8 cellular contexts compared by ENCODE assay signal in genomic region chr16:1812732-1813163, GRCh38. TPM values are rescaled to one million over a fixed set of nuclear protein-coding genes. Genes with fewer than 3 reads are reported as not detected.
DNase-seq lines count a peak whose midpoint lies in the region; ATAC-seq and TF ChIP-seq lines count a peak whose summit lies in the region.

No MANE protein-coding gene starts in this region.

- H3K4me1 Mint-ChIP-seq in activated CD8-positive, alpha-beta memory T cell treated with anti-CD3 and anti-CD28 coated beads, Interleukin-2, amount 10 ng/mL, durations not matched to agents 7 days and 5 days = no peaks in the 10 kb centered on the region

- peaks cover 8% of the 10 kb centered on the region for H3K36me3 Mint-ChIP-seq in activated CD8-positive, alpha-beta memory T cell treated with anti-CD3 and anti-CD28 coated beads, Interleukin-2, amount 10 ng/mL, durations not matched to agents 7 days and 5 days

- H3K4me3 ChIP-seq in fibroblast of the aortic adventitia (ENCODE audit: low read depth, low read length) (no peak overlapping the region), parathyroid adenoma (ENCODE audit: low read depth, low read length) (no peak overlapping the region)

- peak; percentile 52 for DNase-seq in activated CD8-positive, alpha-beta memory T cell treated with anti-CD3 and anti-CD28 coated beads, Interleukin-2, amount 10 ng/mL, durations not matched to agents 7 days and 5 days
- no peak for DNase-seq in activated CD8-positive, alpha-beta memory T cell treated with anti-CD3 and anti-CD28 coated beads for 24 hours
- DNase-seq in NCI-H69 (lab: John Stamatoyannopoulos, UW) (peak; percentile 99), activated T-helper 1 cell treated with Interleukin-2 at 50 U/mL for 16 hours (ENCODE audit: low read depth) (peak; percentile 24), fibroblast of the aortic adventitia (ENCODE audit: low read depth) (peak; percentile 79)

- no peak overlapping the region for H2AFZ ChIP-seq in parathyroid adenoma

- H3K27me3 Mint-ChIP-seq in activated CD8-positive, alpha-beta memory T cell treated with anti-CD3 and anti-CD28 coated beads, Interleukin-2, amount 10 ng/mL, durations not matched to agents 7 days and 5 days = no peaks in the 10 kb centered on the region

- no peak overlapping the region for H3K9ac ChIP-seq in parathyroid adenoma

- no peaks in the 10 kb centered on the region for H3K9me3 ChIP-seq in parathyroid adenoma (ENCODE audit: control insufficient read depth, low read length)

- no peaks in the 10 kb centered on the region for H3K36me3 ChIP-seq in parathyroid adenoma (ENCODE audit: control insufficient read depth, insufficient read depth, low read length)

- H3K4me2 ChIP-seq in parathyroid adenoma (ENCODE audit: low read length) = no peak overlapping the region

- no peaks in the 10 kb centered on the region for H3K9me3 Mint-ChIP-seq in activated CD8-positive, alpha-beta memory T cell treated with anti-CD3 and anti-CD28 coated beads, Interleukin-2, amount 10 ng/mL, durations not matched to agents 7 days and 5 days (ENCODE audit: low read depth)

- peaks cover 16% of the 10 kb centered on the region for H3K79me2 ChIP-seq in parathyroid adenoma

- TF ChIP-seq CTCF in fibroblast of the aortic adventitia (IDR thresholded peaks at IDR 0.05; ENCODE audit: insufficient read depth, low read length) (peak; percentile 63), parathyroid adenoma (IDR thresholded peaks at IDR 0.05) (peak; percentile 32)

- no peaks in the 10 kb centered on the region for H3K27me3 ChIP-seq in parathyroid adenoma (ENCODE audit: control insufficient read depth, insufficient read depth, low read length)

- CTCF ChIA-PET in activated CD8-positive, alpha-beta memory T cell treated with anti-CD3 and anti-CD28 coated beads, Interleukin-2, amount 10 ng/mL, durations not matched to agents 7 days and 5 days (lab: Charles Lee) = no interaction called here

- no peak overlapping the region for H3K27ac Mint-ChIP-seq in activated CD8-positive, alpha-beta memory T cell treated with anti-CD3 and anti-CD28 coated beads, Interleukin-2, amount 10 ng/mL, durations not matched to agents 7 days and 5 days

- peak; percentile 74 for ATAC-seq in activated CD8-positive, alpha-beta memory T cell treated with anti-CD3 and anti-CD28 coated beads, Interleukin-2, amount 10 ng/mL, durations not matched to agents 7 days and 5 days
- ATAC-seq in GM18873 (IDR thresholded peaks at IDR 0.05; ENCODE audit: low FRiP score, unreplicated experiment) (no peak), GM21717 (IDR thresholded peaks at IDR 0.05; ENCODE audit: unreplicated experiment) (no peak)

- H3K27ac ChIP-seq in parathyroid adenoma = no peak overlapping the region

- no peak overlapping the region for H3K4me3 Mint-ChIP-seq in activated CD8-positive, alpha-beta memory T cell treated with anti-CD3 and anti-CD28 coated beads, Interleukin-2, amount 10 ng/mL, durations not matched to agents 7 days and 5 days

- H3K4me1 ChIP-seq in parathyroid adenoma = no peaks in the 10 kb centered on the region

RNA-seq across cellular contexts. Expression of gene HAGH, which starts 13.9 kb away (rescaled TPM):
- total RNA-seq in activated CD8-positive, alpha-beta memory T cell treated with anti-CD3 and anti-CD28 coated beads, Interleukin-2, amount 10 ng/mL, durations not matched to agents 7 days and 5 days = 10 to 100 TPM; 44.1 to 44.2 TPM
- 12.1 and 21.9 TPM in 2 replicates for total RNA-seq in fibroblast of the aortic adventitia (ENCODE audit: low replicate concordance)

RNA-seq across cellular contexts. Expression of gene FAHD1, which starts 14.3 kb away (rescaled TPM):
- 10 to 100 TPM; 11.3 to 12.9 TPM for total RNA-seq in activated CD8-positive, alpha-beta memory T cell treated with anti-CD3 and anti-CD28 coated beads, Interleukin-2, amount 10 ng/mL, durations not matched to agents 7 days and 5 days
- total RNA-seq in fibroblast of the aortic adventitia (ENCODE audit: low replicate concordance) = 36.7 and 204 TPM in 2 replicates

RNA-seq across cellular contexts. Expression of gene IGFALS, which starts 19.2 kb away (rescaled TPM):
- total RNA-seq in activated CD8-positive, alpha-beta memory T cell treated with anti-CD3 and anti-CD28 coated beads, Interleukin-2, amount 10 ng/mL, durations not matched to agents 7 days and 5 days = not detected
- total RNA-seq in fibroblast of the aortic adventitia (ENCODE audit: low replicate concordance) = 0.16 and 0.27 TPM in 2 replicates

RNA-seq across cellular contexts. Expression of gene NUBP2, which starts 30.0 kb away (rescaled TPM):
- 10 to 100 TPM; 52.5 to 64.0 TPM for total RNA-seq in activated CD8-positive, alpha-beta memory T cell treated with anti-CD3 and anti-CD28 coated beads, Interleukin-2, amount 10 ng/mL, durations not matched to agents 7 days and 5 days
- total RNA-seq in fibroblast of the aortic adventitia (ENCODE audit: low replicate concordance) = 21.8 and 44.6 TPM in 2 replicates

RNA-seq across cellular contexts. Expression of gene SPSB3, which starts 30.4 kb away (rescaled TPM):
- 10 to 100 TPM; 35.7 to 36.5 TPM for total RNA-seq in activated CD8-positive, alpha-beta memory T cell treated with anti-CD3 and anti-CD28 coated beads, Interleukin-2, amount 10 ng/mL, durations not matched to agents 7 days and 5 days
- 21.6 and 34.8 TPM in 2 replicates for total RNA-seq in fibroblast of the aortic adventitia (ENCODE audit: low replicate concordance)
